Comparison of ENCODE assay signal across 8 cellular contexts in the genomic region with DNA sequence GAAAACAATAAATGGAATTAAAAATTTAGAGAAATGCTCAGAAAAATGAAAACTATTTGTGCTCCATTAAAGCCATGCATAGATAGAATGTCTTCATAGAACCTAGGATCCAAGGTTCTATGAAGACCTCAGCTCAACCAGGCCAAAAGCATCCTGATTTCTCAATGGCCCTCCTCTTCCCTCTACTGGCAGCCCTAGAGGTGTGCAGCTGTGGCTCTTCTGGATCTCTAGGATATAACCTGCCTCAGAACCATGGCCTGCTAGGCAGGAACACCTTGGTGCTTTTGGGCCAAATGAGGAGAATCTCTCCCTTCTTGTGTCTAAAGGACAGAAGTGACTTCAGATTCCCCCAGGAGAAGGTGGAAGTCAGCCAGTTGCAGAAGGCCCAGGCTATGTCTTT. TPM values are rescaled to one million over a fixed set of nuclear protein-coding genes. Genes with fewer than 3 reads are reported as not detected.
DNase-seq lines count a peak whose midpoint lies in the region; ATAC-seq and TF ChIP-seq lines count a peak whose summit lies in the region.

No MANE protein-coding gene starts in this region.

- H3K36me3 Mint-ChIP-seq in activated naive CD4-positive, alpha-beta T cell treated with anti-CD3 and anti-CD28 coated beads for 36 hours (ENCODE audit: low read depth), result no peaks in the 10 kb centered on the region

- peak; percentile 32 for DNase-seq in activated naive CD4-positive, alpha-beta T cell treated with anti-CD3 and anti-CD28 coated beads for 36 hours
- DNase-seq in activated naive CD4-positive, alpha-beta T cell treated with anti-CD3 and anti-CD28 coated beads, Interleukin-2, amount 50 U/mL, for 16 hours, result no peak
- DNase-seq in H7 (peak; percentile 24), LNCaP clone FGC (ENCODE audit: low read depth) (peak; percentile 10), amniotic epithelial cell (ENCODE audit: low read depth) (peak; percentile 37), left colon (no peak), uterus (no peak), NCI-H1105 treated with DMSO at 0.1 percent for 48 hours (lab: John Stamatoyannopoulos, UW) (no peak)

- H3K27ac Mint-ChIP-seq in activated naive CD4-positive, alpha-beta T cell treated with anti-CD3 and anti-CD28 coated beads for 36 hours, result no peak overlapping the region

- no peak overlapping the region for H3K27ac ChIP-seq in uterus

- no peaks in the 10 kb centered on the region for H3K4me1 ChIP-seq in uterus

- H3K4me3 ChIP-seq in H7 (ENCODE audit: insufficient read depth, low read depth, low read length) (no peak overlapping the region), LNCaP clone FGC (ENCODE audit: low read depth, low read length) (no peak overlapping the region), uterus (no peak overlapping the region)

- TF ChIP-seq CTCF in LNCaP clone FGC (IDR thresholded peaks at IDR 0.05; ENCODE audit: control insufficient read depth, extremely low read depth, insufficient read depth), result peak; percentile 91
- peak in 3 of 4 experiments; percentile 20 to 38 (median 30) for TF ChIP-seq CTCF in uterus (IDR thresholded peaks at IDR 0.05)

- H3K9me3 Mint-ChIP-seq in activated naive CD4-positive, alpha-beta T cell treated with anti-CD3 and anti-CD28 coated beads for 36 hours, result no peaks in the 10 kb centered on the region

- H3K27me3 ChIP-seq in H7 (ENCODE audit: control insufficient read depth, insufficient read depth, low read length) (no peaks in the 10 kb centered on the region), uterus (no peaks in the 10 kb centered on the region)

- peak; percentile 76 for ATAC-seq in left colon

- no peak overlapping the region for H3K4me3 Mint-ChIP-seq in activated naive CD4-positive, alpha-beta T cell treated with anti-CD3 and anti-CD28 coated beads for 36 hours

- CTCF ChIA-PET in activated naive CD4-positive, alpha-beta T cell treated with anti-CD3 and anti-CD28 coated beads for 36 hours (lab: Charles Lee), result interaction anchor here (0.6 to 5.3 kb wide), 19 partner anchors 8 to 339 kb away, joined by 3 to 28 read pairs (median 4); partner anchors contain the start of gene KLHL9

- no peaks in the 10 kb centered on the region for H3K27me3 Mint-ChIP-seq in activated naive CD4-positive, alpha-beta T cell treated with anti-CD3 and anti-CD28 coated beads for 36 hours (ENCODE audit: low read depth)

- H3K36me3 ChIP-seq in H7 (replicated peaks; ENCODE audit: control insufficient read depth, insufficient read depth, low read length), result no peaks in the 10 kb centered on the region
- H3K36me3 ChIP-seq in uterus, result no peaks in the 10 kb centered on the region

- TF ChIP-seq POLR2A in uterus (IDR thresholded peaks at IDR 0.05), result no peak

- no peaks in the 10 kb centered on the region for H3K4me1 Mint-ChIP-seq in activated naive CD4-positive, alpha-beta T cell treated with anti-CD3 and anti-CD28 coated beads for 36 hours (ENCODE audit: low read depth)

- no peaks in the 10 kb centered on the region for H3K9me3 ChIP-seq in uterus

- intact Hi-C loops in activated naive CD4-positive, alpha-beta T cell treated with anti-CD3 and anti-CD28 coated beads for 36 hours (cut with micrococcal nuclease), result loop anchor here (1.0 to 5.0 kb wide), 5 partner anchors 21 to 258 kb away; no protein-coding TSS in a partner anchor
- intact Hi-C loops in left colon (cut with DNase I, micrococcal nuclease) (loop anchor here in 1 of 2 donors (10.0 kb wide), 1 partner anchor 131 kb away; no protein-coding TSS in a partner anchor), uterus (cut with DNase I; ENCODE audit: low total_unique reads) (no loop called here)

RNA-seq across cellular contexts. Expression of gene IFNA1, which starts 15.1 kb away (rescaled TPM):
- not detected for total RNA-seq in activated naive CD4-positive, alpha-beta T cell treated with anti-CD3 and anti-CD28 coated beads for 36 hours
- not detected in 2 replicates for total RNA-seq in H7 (2014; rRNA removed; shearing (Covaris generic))
- total RNA-seq in left colon, result not detected
- total RNA-seq in uterus, result not detected

RNA-seq across cellular contexts. Expression of gene IFNE, which starts 26.8 kb away (rescaled TPM):
- not detected for total RNA-seq in activated naive CD4-positive, alpha-beta T cell treated with anti-CD3 and anti-CD28 coated beads for 36 hours
- not detected in 2 replicates for total RNA-seq in H7 (2014; rRNA removed; shearing (Covaris generic))
- total RNA-seq in left colon (not detected), uterus (1 to 10 TPM in 1 of 4 donors, not detected in 3; 1.9 TPM)

RNA-seq across cellular contexts. Expression of gene IFNA8, which starts 46.4 kb away (rescaled TPM):
- not detected for total RNA-seq in activated naive CD4-positive, alpha-beta T cell treated with anti-CD3 and anti-CD28 coated beads for 36 hours
- not detected in 2 replicates for total RNA-seq in H7 (2014; rRNA removed; shearing (Covaris generic))
- total RNA-seq in left colon (not detected), uterus (not detected)

Comparison
In these comparisons a context has a peak if more than half of its experiments do, and no peak if none do; other contexts are left out.
1. DNase-seq: peak in activated naive CD4-positive, alpha-beta T cell treated with anti-CD3 and anti-CD28 coated beads for 36 hours (single experiment), H7 (single experiment), LNCaP clone FGC (single experiment) and amniotic epithelial cell (single experiment); none in activated naive CD4-positive, alpha-beta T cell treated with anti-CD3 and anti-CD28 coated beads, Interleukin-2, amount 50 U/mL, for 16 hours (single experiment), left colon (0 of 2), uterus (0 of 2) and NCI-H1105 treated with DMSO at 0.1 percent for 48 hours (single experiment).